ENCODE assay signal across 8 cellular contexts in genomic region chr4:147160908-147161513, GRCh38.
DNase-seq lines count a peak whose midpoint lies in the region; ATAC-seq, FAIRE-seq and TF ChIP-seq lines count a peak whose summit lies in the region.

No MANE protein-coding gene starts in this region.

- H2AFZ ChIP-seq in keratinocyte (ENCODE audit: control insufficient read depth, low read length): no peak overlapping the region

- no peaks in the 10 kb centered on the region for H3K79me2 ChIP-seq in keratinocyte (ENCODE audit: control insufficient read depth, insufficient read depth, low read length)

- dilution Hi-C loops in keratinocyte (cut with MboI; ENCODE audit: extremely low pct_ligation_motif_present, low sequenced_read_pairs): no loop called here

- in situ Hi-C loops in brain microvascular endothelial cell (cut with HindIII; ENCODE audit: low pct_ligation_motif_present, low sequenced_read_pairs): no loop called here

- TF ChIP-seq EP300 in upper lobe of left lung (IDR thresholded peaks at IDR 0.05): no peak

- TF ChIP-seq CTCF in brain microvascular endothelial cell (IDR thresholded peaks at IDR 0.05; ENCODE audit: low read depth, low read length, missing control alignments): peak; percentile 87
- TF ChIP-seq CTCF in keratinocyte (optimal IDR thresholded peaks at IDR 0.05 in 1 of 3, IDR thresholded peaks at IDR 0.05 in 1 of 3, conservative IDR thresholded peaks at IDR 0.05 in 1 of 3; ENCODE audit: extremely low read depth in 1 of 3, insufficient read depth in 2 of 3, low read length in 3 of 3): peak; percentile 72 to 80 (median 80)
- TF ChIP-seq CTCF in upper lobe of left lung (IDR thresholded peaks at IDR 0.05): peak; percentile 35 to 74 (median 68)

- FAIRE-seq in keratinocyte (lab: Jason Lieb, UNC): peak; percentile 72

- H3K4me3 ChIP-seq in brain microvascular endothelial cell (ENCODE audit: low read depth, low read length): no peak overlapping the region
- H3K4me3 ChIP-seq in keratinocyte (ENCODE audit: control insufficient read depth in 2 of 3, extremely low read depth in 1 of 3, insufficient read depth in 2 of 3, low read depth in 1 of 3, low read length in 3 of 3): no peak overlapping the region
- no peak overlapping the region for H3K4me3 ChIP-seq in upper lobe of left lung

- TF ChIP-seq POLR2A in upper lobe of left lung (IDR thresholded peaks at IDR 0.05): no peak

- 27 to 35% methylated on average over 3 of the region's 3 CpGs for WGBS in upper lobe of left lung, 2 donors

- H3K9ac ChIP-seq in keratinocyte (ENCODE audit: control insufficient read depth, extremely low read depth, insufficient read depth, low read length): no peak overlapping the region

- H4K20me1 ChIP-seq in keratinocyte (ENCODE audit: control insufficient read depth, extremely low read depth, insufficient read depth, low read length): no peaks in the 10 kb centered on the region

- ATAC-seq in GM18520 (IDR thresholded peaks at IDR 0.05; ENCODE audit: unreplicated experiment) (peak; percentile 83), HG02852 (IDR thresholded peaks at IDR 0.05; ENCODE audit: unreplicated experiment) (peak; percentile 89), upper lobe of left lung (ENCODE audit: low FRiP score in 2 of 2) (peak in 1 of 2 donors; percentile 59)

- H3K36me3 ChIP-seq in brain microvascular endothelial cell (replicated peaks): no peaks in the 10 kb centered on the region
- no peaks in the 10 kb centered on the region for H3K36me3 ChIP-seq in keratinocyte (ENCODE audit: control insufficient read depth in 2 of 2, extremely low read depth in 1 of 2, insufficient read depth in 2 of 2, low read length in 2 of 2)
- no peaks in the 10 kb centered on the region for H3K36me3 ChIP-seq in upper lobe of left lung

- peak; percentile 29 for DNase-seq in COR-L47 (lab: John Stamatoyannopoulos, UW)
- peak; percentile 15 for DNase-seq in NCI-H1092 treated with DMSO at 0.1 percent for 48 hours (lab: John Stamatoyannopoulos, UW)
- peak; percentile 73 for DNase-seq in brain microvascular endothelial cell
- peak; percentile 19 for DNase-seq in keratinocyte (ENCODE audit: low read depth, low spot score)
- DNase-seq in upper lobe of left lung: no peak
- DNase-seq in stimulated activated CD4-positive, alpha-beta T cell treated with anti-CD3 and anti-CD28 coated beads, Interleukin-2, amount 100 ng/mL, for 24 hours: no peak

- H3K4me2 ChIP-seq in keratinocyte (ENCODE audit: control insufficient read depth, extremely low read depth, insufficient read depth, low read depth, low read length): no peak overlapping the region

- H3K27me3 ChIP-seq in brain microvascular endothelial cell (replicated peaks) (no peaks in the 10 kb centered on the region), keratinocyte (ENCODE audit: control insufficient read depth, extremely low read depth, insufficient read depth, low read length) (peaks cover 2% of the 10 kb centered on the region), upper lobe of left lung (no peaks in the 10 kb centered on the region)

- H3K4me1 ChIP-seq in keratinocyte (ENCODE audit: control insufficient read depth, extremely low read depth, insufficient read depth, low read length): peaks cover 8% of the 10 kb centered on the region
- H3K4me1 ChIP-seq in upper lobe of left lung: peaks cover 0 to 10% (median 0%) of the 10 kb centered on the region in 4 donors

- H3K9me3 ChIP-seq in keratinocyte (ENCODE audit: control insufficient read depth, low read depth, low read length) (no peaks in the 10 kb centered on the region), upper lobe of left lung (no peaks in the 10 kb centered on the region)

- peak overlapping the region; percentile 30 for H3K27ac ChIP-seq in brain microvascular endothelial cell
- no peak overlapping the region for H3K27ac ChIP-seq in keratinocyte (ENCODE audit: control insufficient read depth, insufficient read depth, low read length)
- H3K27ac ChIP-seq in upper lobe of left lung: no peak overlapping the region

- H3K9me1 ChIP-seq in keratinocyte (ENCODE audit: control insufficient read depth, extremely low read depth, insufficient read depth, low read length): no peaks in the 10 kb centered on the region

Comparison
In these comparisons a context has a peak if more than half of its experiments do, and no peak if none do; other contexts are left out.
1. DNase-seq: peak in COR-L47 (single experiment), NCI-H1092 treated with DMSO at 0.1 percent for 48 hours (single experiment), brain microvascular endothelial cell (single experiment) and keratinocyte (single experiment); none in upper lobe of left lung (0 of 2) and stimulated activated CD4-positive, alpha-beta T cell treated with anti-CD3 and anti-CD28 coated beads, Interleukin-2, amount 100 ng/mL, for 24 hours (0 of 2).
2. Peak in every context shown above with its lines, with median percentiles within 50 percentile points of each other: CTCF ChIP-seq.